Comparison of ENCODE assay signal across 10 cellular contexts in the genomic region with DNA sequence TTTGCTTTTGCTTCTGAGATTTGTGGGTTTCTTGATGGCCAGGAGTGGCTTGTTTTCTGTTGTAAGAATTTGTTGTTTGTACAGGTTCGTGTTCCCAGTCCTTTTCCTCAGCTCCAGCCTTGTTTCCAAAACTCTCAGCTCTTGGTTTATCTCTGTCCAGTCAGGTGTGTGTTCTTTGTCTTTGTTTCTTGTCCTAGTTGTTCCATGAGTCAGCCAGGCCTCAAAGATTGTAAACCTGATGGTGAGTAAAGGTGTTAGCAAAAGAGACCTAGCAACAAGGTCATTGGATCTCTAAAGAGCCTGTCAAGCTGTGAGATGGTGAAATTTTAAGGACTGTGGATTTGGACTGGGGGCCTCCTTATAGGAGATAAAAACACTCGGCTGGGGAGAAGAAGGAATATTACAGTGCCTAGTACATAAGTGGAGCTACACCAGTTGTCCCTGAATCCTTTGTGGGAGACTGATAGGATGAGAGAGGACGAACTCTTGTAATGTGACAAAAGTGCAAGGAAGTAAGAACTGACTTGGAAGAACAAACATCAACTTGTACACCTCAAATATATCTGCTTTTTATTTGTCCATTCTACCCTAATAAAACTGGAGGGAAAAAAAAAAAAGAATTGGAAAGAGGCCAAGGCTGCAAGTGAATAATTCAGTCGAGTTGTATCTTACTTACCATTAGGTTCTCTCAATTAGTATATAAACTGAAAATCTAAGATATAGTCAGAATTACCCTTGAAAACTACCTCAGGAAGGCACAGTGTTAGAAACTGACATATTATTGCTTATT. TPM values are rescaled to one million over a fixed set of nuclear protein-coding genes. Genes with fewer than 3 reads are reported as not detected.
A peak's percentile ranks its signal among the peaks of the same experiment; 100 is the strongest.
DNase-seq lines count a peak whose midpoint lies in the region; ATAC-seq and TF ChIP-seq lines count a peak whose summit lies in the region.
"Had no signal": no experiment of that assay in that cellular context is flagged by ENCODE, and none has a peak within 500 bp of the region (broad histone marks: within the 10 kb centered on the region; RNA-seq: fewer than 3 reads in every experiment).

No MANE protein-coding gene starts in this region.

- H3K27me3 ChIP-seq in CD4-positive, alpha-beta T cell (ENCODE audit: control insufficient read depth, insufficient read depth, low read length): no peaks in the 10 kb centered on the region
- H3K27me3 ChIP-seq in breast epithelium: peaks cover 0 to 3% of the 10 kb centered on the region in 2 donors
- no peaks in the 10 kb centered on the region for H3K27me3 ChIP-seq in A673 (replicated peaks; ENCODE audit: insufficient read depth, low read depth, low read length, poor library complexity)

- no peak for TF ChIP-seq CTCF in CD4-positive, alpha-beta T cell (IDR thresholded peaks at IDR 0.05)
- no peak for TF ChIP-seq CTCF in breast epithelium (IDR thresholded peaks at IDR 0.05)
- TF ChIP-seq CTCF in natural killer cell (IDR thresholded peaks at IDR 0.05): no peak
- no peak for TF ChIP-seq CTCF in GM20000 (IDR thresholded peaks at IDR 0.05; ENCODE audit: extremely low read depth, missing control alignments)
- no peak for TF ChIP-seq CTCF in A673 (conservative IDR thresholded peaks at IDR 0.05; ENCODE audit: low read depth, low read length)

- intact Hi-C loops in CD4-positive, alpha-beta T cell (cut with DNase I, micrococcal nuclease): loop anchor here (1.0 to 10.0 kb wide), 11 partner anchors 18 to 890 kb away; partner anchors contain the start of genes DLX2 (in 2 of the 2) and METAP1D (in 2 of the 2)
- intact Hi-C loops in breast epithelium (cut with DNase I; ENCODE audit: low total_unique reads) (loop anchor here (5.0 kb wide), 1 partner anchor 292 kb away; no protein-coding TSS in a partner anchor), natural killer cell (cut with micrococcal nuclease) (loop anchor here (2.0 to 10.0 kb wide), 7 partner anchors 127 to 890 kb away; partner anchors contain the start of gene DLX2), A673 (cut with micrococcal nuclease; ENCODE audit: unreplicated experiment) (loop anchor here (2.0 to 10.0 kb wide), 5 partner anchors 246 to 892 kb away; no protein-coding TSS in a partner anchor)

- peak overlapping the region; percentile 73 for H3K4me3 Mint-ChIP-seq in CD4-positive, alpha-beta T cell
- H3K4me3 Mint-ChIP-seq in IgD-negative memory B cell (no peak overlapping the region), natural killer cell (peak overlapping the region; percentile 59)

- peaks cover 85% of the 10 kb centered on the region for H3K4me1 Mint-ChIP-seq in CD4-positive, alpha-beta T cell (ENCODE audit: low read depth)
- peaks cover 27 to 43% (median 28%) of the 10 kb centered on the region in 3 donors for H3K4me1 Mint-ChIP-seq in IgD-negative memory B cell
- H3K4me1 Mint-ChIP-seq in natural killer cell: peaks cover 65% of the 10 kb centered on the region in 2 donors

- peak overlapping the region; percentile 49 for H3K27ac ChIP-seq in CD4-positive, alpha-beta T cell (ENCODE audit: low read depth, low read length)
- H3K27ac ChIP-seq in breast epithelium (peak overlapping the region; percentile 41 to 59), A673 (ENCODE audit: low read depth, low read length, poor library complexity, severe bottlenecking) (no peak overlapping the region)

- BruUV-seq in A673 (replicated peaks; lab: Mats Ljungman, UMichigan): no TSS peak

- no peaks in the 10 kb centered on the region for H3K9me3 Mint-ChIP-seq in CD4-positive, alpha-beta T cell
- H3K9me3 Mint-ChIP-seq in IgD-negative memory B cell (no peaks in the 10 kb centered on the region), natural killer cell (no peaks in the 10 kb centered on the region)

- peak overlapping the region; percentile 93 for H3K27ac Mint-ChIP-seq in CD4-positive, alpha-beta T cell
- H3K27ac Mint-ChIP-seq in IgD-negative memory B cell: peak overlapping the region in 2 of 3 donors; percentile 13 to 60
- peak overlapping the region; percentile 64 to 74 for H3K27ac Mint-ChIP-seq in natural killer cell

- H3K4me3 ChIP-seq in breast epithelium (no peak overlapping the region), A673 (ENCODE audit: low read depth, low read length, poor library complexity, severe bottlenecking) (no peak overlapping the region)

- POLR2A ChIA-PET in CD4-positive, alpha-beta T cell (lab: Charles Lee): interaction anchor here (0.6 to 8.7 kb wide), 8 partner anchors 8 to 369 kb away, joined by 3 to 482 read pairs (median 4); partner anchors contain the start of gene ITGA6
- POLR2A ChIA-PET in A673 (lab: Charles Lee; ENCODE audit: low non-redundant PET): no interaction called here

- TF ChIP-seq POLR2A in breast epithelium (IDR thresholded peaks at IDR 0.05): no peak

- CTCF ChIA-PET in CD4-positive, alpha-beta T cell (lab: Charles Lee): interaction anchor here (1.2 to 11.3 kb wide), 3 partner anchors 19 to 866 kb away, joined by 3 to 282 read pairs (median 23); partner anchors contain the start of gene ITGA6
- CTCF ChIA-PET in A673 (lab: Charles Lee): interaction anchor here (0.5 to 1.7 kb wide), 5 partner anchors 22 to 351 kb away, joined by 3 to 11 read pairs (median 4); no protein-coding TSS in a partner anchor

- H3K4me1 ChIP-seq in breast epithelium (peaks cover 0 to 13% of the 10 kb centered on the region in 2 donors), A673 (ENCODE audit: insufficient read depth, low read length, poor library complexity, severe bottlenecking) (peaks cover 19% of the 10 kb centered on the region)

- H3K9me3 ChIP-seq in CD4-positive, alpha-beta T cell (ENCODE audit: control insufficient read depth, low read length): no peaks in the 10 kb centered on the region
- H3K9me3 ChIP-seq in breast epithelium: no peaks in the 10 kb centered on the region
- no peaks in the 10 kb centered on the region for H3K9me3 ChIP-seq in A673 (ENCODE audit: low read depth, low read length, poor library complexity, severe bottlenecking)

- no peak for DNase-seq in CD4-positive, alpha-beta T cell
- no peak for DNase-seq in breast epithelium (ENCODE audit: low spot score in 2 of 2)
- DNase-seq in natural killer cell: no peak
- no peak for DNase-seq in GM20000 (ENCODE audit: low spot score)
- no peak for DNase-seq in SK-N-DZ (ENCODE audit: low spot score)
- DNase-seq in A673 (ENCODE audit: low spot score): no peak
- DNase-seq: mesendoderm, NCI-H446 had no signal

- ATAC-seq in CD4-positive, alpha-beta T cell (ENCODE audit: poor library complexity): no peak
- no peak for ATAC-seq in natural killer cell
- ATAC-seq in activated CD4-positive, CD25-positive, alpha-beta regulatory T cell treated with anti-CD3 and anti-CD28 coated beads, Interleukin-2, amount 50 U/mL, for 24 hours: no peak

- no peaks in the 10 kb centered on the region for H3K36me3 ChIP-seq in breast epithelium
- H3K36me3 ChIP-seq in A673 (ENCODE audit: insufficient read depth, low read length, poor library complexity, severe bottlenecking): no peaks in the 10 kb centered on the region

- H3K36me3 Mint-ChIP-seq in CD4-positive, alpha-beta T cell (ENCODE audit: low read depth): peaks cover 41% of the 10 kb centered on the region
- no peaks in the 10 kb centered on the region for H3K36me3 Mint-ChIP-seq in IgD-negative memory B cell
- peaks cover 21% of the 10 kb centered on the region for H3K36me3 Mint-ChIP-seq in natural killer cell

- no peaks in the 10 kb centered on the region for H3K27me3 Mint-ChIP-seq in CD4-positive, alpha-beta T cell
- H3K27me3 Mint-ChIP-seq in IgD-negative memory B cell (peaks cover 2% of the 10 kb centered on the region), natural killer cell (ENCODE audit: low read depth in 2 of 2) (no peaks in the 10 kb centered on the region)

RNA-seq across cellular contexts. Expression of gene ITGA6, which starts 37.1 kb away (rescaled TPM):
- total RNA-seq in CD4-positive, alpha-beta T cell: 10 to 100 TPM; 53.5 to 58.0 TPM
- 2.0 TPM for polyA plus RNA-seq in IgD-negative memory B cell
- 10 to 100 TPM; 45.9 to 99.5 (median 93.1) TPM for total RNA-seq in breast epithelium
- total RNA-seq in natural killer cell: 10 to 100 TPM; 34.0 to 52.8 (median 38.3) TPM
- polyA plus RNA-seq in SK-N-DZ (2014; cell fraction: cytosol; rRNA removed): 0.03 and 0.18 TPM in 2 replicates
- polyA plus RNA-seq in SK-N-DZ (2014; cell fraction: nucleus; rRNA removed): 0.28 and 0.31 TPM in 2 replicates
- 7.7 and 10.7 TPM in 2 replicates for total RNA-seq in A673 (2021)

Comparison
In these comparisons a context has a peak if more than half of its experiments do, and no peak if none do; other contexts are left out.
1. H3K27ac Mint-ChIP-seq: peak in every context shown above with its lines; median percentile 93 in CD4-positive, alpha-beta T cell; 69 in natural killer cell; 36 in IgD-negative memory B cell.
2. H3K4me3 Mint-ChIP-seq: peak in CD4-positive, alpha-beta T cell (single experiment) and natural killer cell (single experiment); none in IgD-negative memory B cell (0 of 4).